ENCODE assay signal across 8 cellular contexts in the genomic region with DNA sequence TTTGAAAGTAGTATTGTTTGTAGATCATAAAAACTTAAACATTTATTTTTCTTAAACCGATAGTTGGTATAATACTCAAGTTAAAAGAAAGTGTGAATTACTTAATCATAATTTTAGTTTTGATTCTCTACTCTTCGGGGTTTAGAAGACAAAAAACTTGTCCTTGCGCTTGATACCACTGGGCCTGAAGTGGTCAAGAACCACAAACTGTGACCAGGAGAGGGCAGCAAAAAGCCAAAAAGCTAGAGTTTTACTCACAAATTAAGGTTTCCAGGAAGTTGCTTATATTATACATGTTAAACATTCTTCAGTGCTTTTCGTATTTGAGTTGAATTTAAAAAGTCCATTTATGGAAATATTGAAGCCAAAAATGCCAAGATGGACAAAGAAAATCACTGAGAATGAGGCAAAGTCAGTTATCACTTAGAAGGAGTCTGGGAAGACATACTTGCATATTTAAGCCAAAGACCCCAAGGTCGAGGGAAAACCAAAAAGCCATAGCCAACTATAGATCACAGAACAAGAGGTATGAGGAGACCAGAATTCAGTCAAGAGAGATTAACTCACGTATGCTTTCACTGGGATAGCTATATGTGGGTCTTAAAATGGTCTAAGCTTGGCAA. TPM values are rescaled to one million over a fixed set of nuclear protein-coding genes. Genes with fewer than 3 reads are reported as not detected.
DNase-seq lines count a peak whose midpoint lies in the region; ATAC-seq and TF ChIP-seq lines count a peak whose summit lies in the region.

No MANE protein-coding gene starts in this region.

- no peak overlapping the region for H3K27ac ChIP-seq in smooth muscle cell (ENCODE audit: low read depth)
- no peak overlapping the region for H3K27ac ChIP-seq in uterus
- no peak overlapping the region for H3K27ac ChIP-seq in vagina

- no peak overlapping the region for H3K9ac ChIP-seq in smooth muscle cell (ENCODE audit: low read depth)

- DNase-seq in CD14-positive monocyte (ENCODE audit: low spot score) = no peak
- peak; percentile 37 for DNase-seq in RPMI7951 (ENCODE audit: low read depth)
- DNase-seq in epithelial cell of proximal tubule (ENCODE audit: low read depth) = no peak
- DNase-seq in smooth muscle cell (lab: John Stamatoyannopoulos, UW; ENCODE audit: unreplicated experiment) = no peak
- no peak for DNase-seq in uterus
- no peak for DNase-seq in vagina (ENCODE audit: extremely low spot score in 2 of 2)
- no peak for DNase-seq in T1000 (lab: John Stamatoyannopoulos, UW)

- TF ChIP-seq POLR2A in uterus (IDR thresholded peaks at IDR 0.05) = no peak
- no peak for TF ChIP-seq POLR2A in vagina (IDR thresholded peaks at IDR 0.05)

- no peaks in the 10 kb centered on the region for H3K36me3 ChIP-seq in smooth muscle cell (ENCODE audit: low read depth)
- no peaks in the 10 kb centered on the region for H3K36me3 ChIP-seq in uterus
- H3K36me3 ChIP-seq in vagina = no peaks in the 10 kb centered on the region

- H2AFZ ChIP-seq in smooth muscle cell (ENCODE audit: low read depth) = peak overlapping the region; percentile 65

- intact Hi-C loops in CD14-positive monocyte (cut with micrococcal nuclease) (no loop called here), uterus (cut with DNase I; ENCODE audit: low total_unique reads) (no loop called here), vagina (cut with DNase I) (no loop called here)

- no peaks in the 10 kb centered on the region for H3K9me3 Mint-ChIP-seq in CD14-positive monocyte

- H3K27me3 Mint-ChIP-seq in CD14-positive monocyte (ENCODE audit: low read depth in 3 of 3) = no peaks in the 10 kb centered on the region

- H3K27me3 ChIP-seq in smooth muscle cell (ENCODE audit: low read depth) = no peaks in the 10 kb centered on the region
- H3K27me3 ChIP-seq in uterus = no peaks in the 10 kb centered on the region
- H3K27me3 ChIP-seq in vagina = no peaks in the 10 kb centered on the region

- no peaks in the 10 kb centered on the region for H3K4me1 ChIP-seq in smooth muscle cell (ENCODE audit: low read depth)
- no peaks in the 10 kb centered on the region for H3K4me1 ChIP-seq in uterus
- no peaks in the 10 kb centered on the region for H3K4me1 ChIP-seq in vagina

- H3K4me3 ChIP-seq in epithelial cell of proximal tubule (ENCODE audit: low read depth, low read length) = no peak overlapping the region
- no peak overlapping the region for H3K4me3 ChIP-seq in smooth muscle cell
- H3K4me3 ChIP-seq in uterus = no peak overlapping the region
- H3K4me3 ChIP-seq in vagina = no peak overlapping the region

- TF ChIP-seq CTCF in CD14-positive monocyte (IDR thresholded peaks at IDR 0.05) = peak; percentile 69
- peak; percentile 81 for TF ChIP-seq CTCF in epithelial cell of proximal tubule (conservative IDR thresholded peaks at IDR 0.05; ENCODE audit: low read depth, low read length)
- TF ChIP-seq CTCF in smooth muscle cell (IDR thresholded peaks at IDR 0.05; ENCODE audit: borderline replicate concordance, insufficient read depth, poor library complexity, severe bottlenecking) = peak; percentile 59
- peak in 1 of 4 experiments; percentile 19 for TF ChIP-seq CTCF in uterus (IDR thresholded peaks at IDR 0.05)
- TF ChIP-seq CTCF in vagina (IDR thresholded peaks at IDR 0.05) = no peak

- H3K4me2 ChIP-seq in smooth muscle cell = no peak overlapping the region

- no peaks in the 10 kb centered on the region for H3K79me2 ChIP-seq in smooth muscle cell (ENCODE audit: low read depth)

- no peak overlapping the region for H3K27ac Mint-ChIP-seq in CD14-positive monocyte

- no peaks in the 10 kb centered on the region for H4K20me1 ChIP-seq in smooth muscle cell (ENCODE audit: low read depth)

- H3K4me3 Mint-ChIP-seq in CD14-positive monocyte = no peak overlapping the region

- 46% methylated on average over 6 of the region's 6 CpGs for WGBS in smooth muscle cell (ENCODE audit: low lambda C conversion rate)

- H3K4me1 Mint-ChIP-seq in CD14-positive monocyte = no peaks in the 10 kb centered on the region

- H3F3A ChIP-seq in smooth muscle cell (ENCODE audit: low read depth) = no peaks in the 10 kb centered on the region

- no peaks in the 10 kb centered on the region for H3K9me3 ChIP-seq in smooth muscle cell (replicated peaks; ENCODE audit: low read depth)
- H3K9me3 ChIP-seq in uterus = no peaks in the 10 kb centered on the region
- H3K9me3 ChIP-seq in vagina = no peaks in the 10 kb centered on the region

- H3K36me3 Mint-ChIP-seq in CD14-positive monocyte = peaks cover 2 to 3% of the 10 kb centered on the region in 2 donors

- ATAC-seq in GM21723 (IDR thresholded peaks at IDR 0.05; ENCODE audit: unreplicated experiment) = peak; percentile 51

RNA-seq across cellular contexts. Expression of a gene that starts 34.2 kb away (rescaled TPM):
- polyA plus RNA-seq in CD14-positive monocyte (1 to 10 TPM in 1 of 2 donors, under 1 TPM in 1; 0.37 to 2.2 TPM), smooth muscle cell (3.5 and 5.0 TPM in 2 replicates)
- total RNA-seq in RPMI7951 (2014; rRNA removed; shearing (Covaris generic)) = 13.4 and 16.1 TPM in 2 replicates
- total RNA-seq in epithelial cell of proximal tubule (2.7 and 3.6 TPM in 2 replicates), smooth muscle cell (5.4 and 10.5 TPM in 2 replicates), uterus (10 to 100 TPM in 2 of 4 donors, 1 to 10 TPM in 2; 2.8 to 29.9 (median 10.0) TPM), vagina (6.9 TPM)

RNA-seq across cellular contexts. Expression of a gene that starts 34.5 kb away (rescaled TPM):
- 1 to 10 TPM; 5.2 to 6.6 TPM for polyA plus RNA-seq in CD14-positive monocyte
- total RNA-seq in RPMI7951 (2014; rRNA removed; shearing (Covaris generic)) = 70.8 and 101 TPM in 2 replicates
- 25.1 and 30.4 TPM in 2 replicates for total RNA-seq in epithelial cell of proximal tubule
- total RNA-seq in smooth muscle cell = 35.5 and 41.1 TPM in 2 replicates
- polyA plus RNA-seq in smooth muscle cell = 23.4 and 27.7 TPM in 2 replicates
- total RNA-seq in uterus = 10 to 100 TPM in 3 of 4 donors, 1 to 10 TPM in 1; 5.4 to 56.8 (median 30.4) TPM
- 11.8 TPM for total RNA-seq in vagina

RNA-seq across cellular contexts. Expression of a gene that starts 35.7 kb away (rescaled TPM):
- polyA plus RNA-seq in CD14-positive monocyte (10 to 100 TPM; 28.7 to 39.8 TPM), smooth muscle cell (82.6 and 87.6 TPM in 2 replicates)
- total RNA-seq in RPMI7951 (2014; rRNA removed; shearing (Covaris generic)) = 140 and 171 TPM in 2 replicates
- total RNA-seq in epithelial cell of proximal tubule (44.3 and 77.3 TPM in 2 replicates), smooth muscle cell (72.7 and 75.3 TPM in 2 replicates), uterus (10 to 100 TPM; 17.9 to 75.8 (median 27.8) TPM), vagina (46.4 TPM)

Comparison
In these comparisons a context has a peak if more than half of its experiments do, and no peak if none do; other contexts are left out.
1. CTCF ChIP-seq: peak in CD14-positive monocyte (single experiment), epithelial cell of proximal tubule (single experiment) and smooth muscle cell (single experiment); none in vagina (0 of 3).